ENCODE assay signal across 30 cellular contexts in genomic region chr7:121777672-121778071, GRCh38.
"Had no signal": no experiment of that assay in that cellular context is flagged by ENCODE, and none has a peak within 500 bp of the region (broad histone marks: within the 10 kb centered on the region; RNA-seq: fewer than 3 reads in every experiment).

No MANE protein-coding gene starts in this region.

- H3K9me3 Mint-ChIP-seq: mesothelial cell of epicardium, nephron progenitor cell had no signal

- H3K36me3 ChIP-seq: heart left ventricle, left lung, lower lobe of right lung, stomach, thyroid gland, transverse colon, upper lobe of left lung, vagina had no signal

- H2AFZ ChIP-seq: parathyroid adenoma had no signal

- H3K27me3 ChIP-seq: heart left ventricle, left lung, stomach, testis, thyroid gland, transverse colon, upper lobe of left lung, vagina had no signal

- H3K36me3 Mint-ChIP-seq: immature natural killer cell; mesothelial cell of epicardium; naive B cell; natural killer cell; stimulated activated naive B cell treated with anti-CD40 and anti-IgM and Interleukin-4, amounts not matched to agents 10 μg/mL and 1 μg/mL and 100 μg/mL, for 72 hours had no signal

- H3K4me3 ChIP-seq: heart left ventricle, left lung, lower lobe of right lung, skin epidermis, stomach, testis, thyroid gland, transverse colon, upper lobe of left lung, vagina had no signal

- H3K27me3 Mint-ChIP-seq: naive B cell; progenitor cell of endocrine pancreas; stimulated activated naive B cell treated with anti-CD40 and anti-IgM and Interleukin-4, amounts not matched to agents 10 μg/mL and 1 μg/mL and 100 μg/mL, for 72 hours had no signal

- DNase-seq: heart left ventricle; hypothalamus; immature natural killer cell; kidney; left colon; left lung; lower lobe of right lung; mesendoderm; naive B cell; natural killer cell; nephron progenitor cell; occipital lobe; right cardiac atrium; stimulated activated CD4-positive, alpha-beta T cell treated with anti-CD3 and anti-CD28 coated beads, Interleukin-12 subunit alpha, Interleukin-12 subunit beta, amount 100 ng/mL, for 4 hours; stimulated activated CD4-positive, alpha-beta T cell treated with anti-CD3 and anti-CD28 coated beads, Interleukin-15, amount 100 ng/mL, for 24 hours; stimulated activated CD4-positive, alpha-beta T cell treated with anti-CD3 and anti-CD28 coated beads, Interleukin-2, amount 100 ng/mL, for 24 hours; stimulated activated CD4-positive, alpha-beta T cell treated with anti-CD3 and anti-CD28 coated beads, Interleukin-4, amount 100 ng/mL, for 1 hour; stimulated activated naive B cell treated with anti-CD40 and anti-IgM and Interleukin-4, amounts not matched to agents 10 μg/mL and 1 μg/mL and 100 μg/mL, for 72 hours; stimulated activated naive CD8-positive, alpha-beta T cell treated with anti-CD3 and anti-CD28 coated beads, Interleukin-15, Interleukin-2, amounts not matched to agents 100 U/mL and 50 U/mL, for 24 hours; stomach; testis; thyroid gland; transverse colon; upper lobe of left lung had no signal

- H3K4me1 Mint-ChIP-seq: immature natural killer cell; naive B cell; natural killer cell; nephron progenitor cell; stimulated activated naive B cell treated with anti-CD40 and anti-IgM and Interleukin-4, amounts not matched to agents 10 μg/mL and 1 μg/mL and 100 μg/mL, for 72 hours had no signal

- H3K27ac ChIP-seq: heart left ventricle, left lung, lower lobe of right lung, parathyroid adenoma, skin epidermis, stomach, testis, thyroid gland, transverse colon, upper lobe of left lung, vagina had no signal

- ATAC-seq: heart left ventricle; left colon; left lung; lower lobe of right lung; natural killer cell; right cardiac atrium; sciatic nerve; stimulated activated naive B cell treated with anti-CD40 and anti-IgM and Interleukin-4, amounts not matched to agents 10 μg/mL and 1 μg/mL and 100 μg/mL, for 72 hours; stimulated activated naive CD8-positive, alpha-beta T cell treated with anti-CD3 and anti-CD28 coated beads, Interleukin-15, Interleukin-2, amounts not matched to agents 100 U/mL and 50 U/mL, for 24 hours had no signal

- H3K27ac Mint-ChIP-seq: immature natural killer cell; mesothelial cell of epicardium; naive B cell; natural killer cell; nephron progenitor cell; progenitor cell of endocrine pancreas; stimulated activated naive B cell treated with anti-CD40 and anti-IgM and Interleukin-4, amounts not matched to agents 10 μg/mL and 1 μg/mL and 100 μg/mL, for 72 hours had no signal

- H3K79me2 ChIP-seq: parathyroid adenoma had no signal

- H3K4me3 Mint-ChIP-seq: immature natural killer cell; mesothelial cell of epicardium; natural killer cell; nephron progenitor cell; stimulated activated naive B cell treated with anti-CD40 and anti-IgM and Interleukin-4, amounts not matched to agents 10 μg/mL and 1 μg/mL and 100 μg/mL, for 72 hours had no signal

- H3K4me1 ChIP-seq: heart left ventricle, left lung, lower lobe of right lung, parathyroid adenoma, stomach, testis, thyroid gland, transverse colon, upper lobe of left lung, vagina had no signal
